ENCODE assay signal across 8 cellular contexts in genomic region chr2:97590515-97591394, GRCh38. TPM values are rescaled to one million over a fixed set of nuclear protein-coding genes. Genes with fewer than 3 reads are reported as not detected.
DNase-seq lines count a peak whose midpoint lies in the region; ATAC-seq and TF ChIP-seq lines count a peak whose summit lies in the region.
"Not testable (repeated sequence)": the region's sequence is repeated elsewhere in the genome, so short reads cannot be mapped to it uniquely, and the experiment has no call there.

No MANE protein-coding gene starts in this region.

- H3K9me3 Mint-ChIP-seq in activated naive CD8-positive, alpha-beta T cell (ENCODE audit: low read depth) = not testable (repeated sequence)

- ATAC-seq in GM19324 (IDR thresholded peaks at IDR 0.05; ENCODE audit: low FRiP score, unreplicated experiment) (peak; percentile 39), HG03354 (IDR thresholded peaks at IDR 0.05; ENCODE audit: poor library complexity, severe bottlenecking, unreplicated experiment) (peak; percentile 66)

- peak overlapping the region; percentile 86 to 88 for H3K9ac ChIP-seq in mucosa of rectum (ENCODE audit: low read depth in 1 of 2, low read length in 2 of 2)

- H3K4me3 Mint-ChIP-seq in activated naive CD8-positive, alpha-beta T cell = peak overlapping the region; percentile 85

- H3K36me3 Mint-ChIP-seq in activated naive CD8-positive, alpha-beta T cell = not testable (repeated sequence)

- H3K36me3 ChIP-seq in mucosa of rectum (ENCODE audit: control insufficient read depth in 2 of 2, insufficient read depth in 2 of 2, low read length in 2 of 2) = not testable (repeated sequence)

- TF ChIP-seq CTCF in AG10803 (conservative IDR thresholded peaks at IDR 0.05; ENCODE audit: low read length) (peak; percentile 93), fibroblast of villous mesenchyme (IDR thresholded peaks at IDR 0.05; ENCODE audit: insufficient read depth, low read depth, low read length) (peak; percentile 88)

- H3K27ac Mint-ChIP-seq in activated naive CD8-positive, alpha-beta T cell = peak overlapping the region; percentile 73

- not testable (repeated sequence) for H3K4me1 ChIP-seq in mucosa of rectum (ENCODE audit: control insufficient read depth in 2 of 2, insufficient read depth in 2 of 2, low read length in 2 of 2)

- H3K27me3 Mint-ChIP-seq in activated naive CD8-positive, alpha-beta T cell = not testable (repeated sequence)

- H3K27ac ChIP-seq in mucosa of rectum (ENCODE audit: low read depth in 2 of 2, low read length in 2 of 2) = peak overlapping the region; percentile 95

- H3K4me3 ChIP-seq in AG10803 (ENCODE audit: low read length) = peak overlapping the region; percentile 65
- peak overlapping the region; percentile 62 for H3K4me3 ChIP-seq in fibroblast of villous mesenchyme (ENCODE audit: low read depth, low read length)
- peak overlapping the region; percentile 74 to 76 for H3K4me3 ChIP-seq in mucosa of rectum (ENCODE audit: low read length in 2 of 2)

- H3K27me3 ChIP-seq in mucosa of rectum (ENCODE audit: control insufficient read depth in 2 of 2, insufficient read depth in 2 of 2, low read length in 2 of 2) = not testable (repeated sequence)

- DNase-seq in AG10803 (ENCODE audit: low read depth) (peak; percentile 79), SW480 (ENCODE audit: low spot score) (peak; percentile 88), fibroblast of villous mesenchyme (ENCODE audit: low read depth) (peak; percentile 87)
- peak; percentile 62 to 63 for DNase-seq in stimulated activated CD4-positive, alpha-beta T cell treated with anti-CD3 and anti-CD28 coated beads, Interleukin-4, amount 100 ng/mL, for 48 hours (ENCODE audit: low read depth in 2 of 2)

- H3K9me3 ChIP-seq in mucosa of rectum (ENCODE audit: control insufficient read depth in 2 of 2, low read length in 2 of 2) = not testable (repeated sequence)

- not testable (repeated sequence) for H3K4me1 Mint-ChIP-seq in activated naive CD8-positive, alpha-beta T cell (ENCODE audit: low read depth)

RNA-seq across cellular contexts. Expression of gene ANKRD36B, which starts 1.1 kb away (rescaled TPM):
- total RNA-seq in fibroblast of villous mesenchyme = 20.3 and 40.2 TPM in 2 replicates

RNA-seq across cellular contexts. Expression of gene COX5B, which starts 55.1 kb away (rescaled TPM):
- 270 and 304 TPM in 2 replicates for total RNA-seq in fibroblast of villous mesenchyme

Comparison
In these comparisons a context has a peak if more than half of its experiments do, and no peak if none do; other contexts are left out.
1. Peak in every context shown above with its lines: DNase-seq, ATAC-seq, H3K4me3 ChIP-seq and H3K27ac ChIP-seq.